In the genomic region with DNA sequence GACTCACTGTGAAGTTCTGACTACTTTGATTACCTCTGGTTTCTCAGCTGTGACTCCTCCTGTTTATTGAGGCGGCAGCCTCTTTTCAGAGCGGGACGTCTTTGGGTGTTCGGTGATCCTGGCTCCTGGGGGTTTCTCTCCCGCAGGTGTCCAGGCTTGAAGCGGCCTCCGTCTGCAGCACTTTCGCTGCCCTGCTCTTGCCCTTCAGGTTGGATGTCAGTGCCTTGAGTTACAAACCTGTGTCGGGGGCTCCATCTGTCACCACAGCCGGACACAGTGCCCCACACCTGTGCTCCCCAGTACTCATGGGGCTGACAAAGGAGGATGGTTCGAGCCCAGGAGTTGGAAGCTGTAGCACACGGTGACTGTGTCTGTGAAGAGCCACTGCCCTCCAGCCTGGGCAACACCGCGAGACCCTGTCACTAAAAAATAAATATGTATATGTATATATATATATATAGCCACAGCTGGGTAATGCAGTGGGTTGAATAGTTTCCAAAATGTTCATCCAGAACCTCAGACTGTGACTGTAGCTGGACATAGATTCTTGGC, we compare ENCODE assay signal across 13 cellular contexts.
DNase-seq lines count a peak whose midpoint lies in the region; ATAC-seq and FAIRE-seq lines count a peak whose summit lies in the region.
"Had no signal": no experiment of that assay in that cellular context is flagged by ENCODE, and none has a peak within 500 bp of the region (broad histone marks: within the 10 kb centered on the region; RNA-seq: fewer than 3 reads in every experiment).

No MANE protein-coding gene starts in this region.

- ATAC-seq in activated CD8-positive, alpha-beta T cell treated with anti-CD3 and anti-CD28 coated beads, Interleukin-2, amount 10 ng/mL, durations not matched to agents 7 days and 5 days = no peak
- ATAC-seq in naive thymus-derived CD8-positive, alpha-beta T cell = no peak
- ATAC-seq in HG03520 (IDR thresholded peaks at IDR 0.05; ENCODE audit: unreplicated experiment) (no peak), GM21526 (IDR thresholded peaks at IDR 0.05; ENCODE audit: low FRiP score, unreplicated experiment) (no peak)
- ATAC-seq: gastroesophageal sphincter had no signal

- peak overlapping the region; percentile 79 for H3K27ac Mint-ChIP-seq in activated CD4-positive, alpha-beta T cell treated with anti-CD3 and anti-CD28 coated beads, Interleukin-2, amount 10 ng/mL, durations not matched to agents 24 days and 14 days
- peak overlapping the region; percentile 89 for H3K27ac Mint-ChIP-seq in activated CD8-positive, alpha-beta T cell treated with anti-CD3 and anti-CD28 coated beads, Interleukin-2, amount 10 ng/mL, durations not matched to agents 7 days and 5 days
- H3K27ac Mint-ChIP-seq in naive thymus-derived CD8-positive, alpha-beta T cell = peak overlapping the region; percentile 75 to 99 (median 90)

- peaks cover 8% of the 10 kb centered on the region for H3K27me3 ChIP-seq in H7 (ENCODE audit: control insufficient read depth, insufficient read depth, low read length)

- H3K4me3 Mint-ChIP-seq in activated CD4-positive, alpha-beta T cell treated with anti-CD3 and anti-CD28 coated beads, Interleukin-2, amount 10 ng/mL, durations not matched to agents 24 days and 14 days = peak overlapping the region; percentile 86
- peak overlapping the region; percentile 83 for H3K4me3 Mint-ChIP-seq in activated CD8-positive, alpha-beta T cell treated with anti-CD3 and anti-CD28 coated beads, Interleukin-2, amount 10 ng/mL, durations not matched to agents 7 days and 5 days
- H3K4me3 Mint-ChIP-seq in naive thymus-derived CD8-positive, alpha-beta T cell = peak overlapping the region; percentile 85 to 100 (median 93)

- H3K4me3 ChIP-seq in H7 (ENCODE audit: insufficient read depth, low read depth, low read length) = no peak overlapping the region
- H3K4me3 ChIP-seq: cardiac muscle cell, PC-9 had no signal

- CTCF ChIA-PET in activated CD8-positive, alpha-beta T cell treated with anti-CD3 and anti-CD28 coated beads, Interleukin-2, amount 10 ng/mL, durations not matched to agents 7 days and 5 days (lab: Charles Lee) = interaction anchor here (1.0 to 1.3 kb wide), 3 partner anchors 22 to 677 kb away, joined by 3 to 5 read pairs (median 4); no protein-coding TSS in a partner anchor

- no peak for FAIRE-seq in GM19239 (lab: Jason Lieb, UNC)
- FAIRE-seq: A204.1 had no signal

- POLR2A ChIA-PET in activated CD8-positive, alpha-beta T cell treated with anti-CD3 and anti-CD28 coated beads, Interleukin-2, amount 10 ng/mL, durations not matched to agents 7 days and 5 days (lab: Charles Lee) = no interaction called here
- POLR2A ChIA-PET in naive thymus-derived CD8-positive, alpha-beta T cell (lab: Charles Lee) = no interaction called here

- no peaks in the 10 kb centered on the region for H3K9me3 Mint-ChIP-seq in activated CD4-positive, alpha-beta T cell treated with anti-CD3 and anti-CD28 coated beads, Interleukin-2, amount 10 ng/mL, durations not matched to agents 24 days and 14 days
- H3K9me3 Mint-ChIP-seq in activated CD8-positive, alpha-beta T cell treated with anti-CD3 and anti-CD28 coated beads, Interleukin-2, amount 10 ng/mL, durations not matched to agents 7 days and 5 days (ENCODE audit: insufficient read depth) = no peaks in the 10 kb centered on the region
- H3K9me3 Mint-ChIP-seq in naive thymus-derived CD8-positive, alpha-beta T cell = no peaks in the 10 kb centered on the region

- peaks cover 25% of the 10 kb centered on the region for H3K27me3 Mint-ChIP-seq in activated CD4-positive, alpha-beta T cell treated with anti-CD3 and anti-CD28 coated beads, Interleukin-2, amount 10 ng/mL, durations not matched to agents 24 days and 14 days
- H3K27me3 Mint-ChIP-seq in activated CD8-positive, alpha-beta T cell treated with anti-CD3 and anti-CD28 coated beads, Interleukin-2, amount 10 ng/mL, durations not matched to agents 7 days and 5 days (ENCODE audit: low read depth) = peaks cover 23% of the 10 kb centered on the region
- peaks cover 2 to 20% (median 12%) of the 10 kb centered on the region in 5 donors for H3K27me3 Mint-ChIP-seq in naive thymus-derived CD8-positive, alpha-beta T cell

- H3K4me1 Mint-ChIP-seq in activated CD4-positive, alpha-beta T cell treated with anti-CD3 and anti-CD28 coated beads, Interleukin-2, amount 10 ng/mL, durations not matched to agents 24 days and 14 days = peaks cover 3% of the 10 kb centered on the region
- H3K4me1 Mint-ChIP-seq in activated CD8-positive, alpha-beta T cell treated with anti-CD3 and anti-CD28 coated beads, Interleukin-2, amount 10 ng/mL, durations not matched to agents 7 days and 5 days (ENCODE audit: low read depth) = peaks cover 21% of the 10 kb centered on the region
- H3K4me1 Mint-ChIP-seq in naive thymus-derived CD8-positive, alpha-beta T cell = peaks cover 12 to 26% (median 18%) of the 10 kb centered on the region in 4 donors

- no peaks in the 10 kb centered on the region for H3K36me3 ChIP-seq in H7 (replicated peaks; ENCODE audit: control insufficient read depth, insufficient read depth, low read length)
- H3K36me3 ChIP-seq: cardiac muscle cell, gastroesophageal sphincter had no signal

- H3K36me3 Mint-ChIP-seq in activated CD4-positive, alpha-beta T cell treated with anti-CD3 and anti-CD28 coated beads, Interleukin-2, amount 10 ng/mL, durations not matched to agents 24 days and 14 days (ENCODE audit: low read depth) = no peaks in the 10 kb centered on the region
- H3K36me3 Mint-ChIP-seq in activated CD8-positive, alpha-beta T cell treated with anti-CD3 and anti-CD28 coated beads, Interleukin-2, amount 10 ng/mL, durations not matched to agents 7 days and 5 days (ENCODE audit: low read depth) = no peaks in the 10 kb centered on the region
- no peaks in the 10 kb centered on the region for H3K36me3 Mint-ChIP-seq in naive thymus-derived CD8-positive, alpha-beta T cell

- intact Hi-C loops in activated CD4-positive, alpha-beta T cell treated with anti-CD3 and anti-CD28 coated beads, Interleukin-2, amount 10 ng/mL, durations not matched to agents 24 days and 14 days (cut with micrococcal nuclease) = no loop called here

- DNase-seq in activated CD4-positive, alpha-beta T cell treated with anti-CD3 and anti-CD28 coated beads, Interleukin-2, amount 10 ng/mL, durations not matched to agents 24 days and 14 days = no peak
- no peak for DNase-seq in activated CD4-positive, alpha-beta T cell treated with anti-CD3 and anti-CD28 coated beads for 4 hours
- DNase-seq in H7 = peak; percentile 22
- DNase-seq in activated CD8-positive, alpha-beta T cell treated with anti-CD3 and anti-CD28 coated beads, Interleukin-2, amount 10 ng/mL, durations not matched to agents 7 days and 5 days = no peak
- no peak for DNase-seq in naive thymus-derived CD8-positive, alpha-beta T cell
- no peak for DNase-seq in GM19239 (ENCODE audit: insufficient read length, low spot score)
- DNase-seq: NCI-H1417 treated with DMSO at 0.1 percent for 48 hours, PC-9 had no signal
